ENCODE assay signal across 17 cellular contexts in genomic region chr1:36657826-36658225, GRCh38.
"Had no signal": no experiment of that assay in that cellular context is flagged by ENCODE, and none has a peak within 500 bp of the region (broad histone marks: within the 10 kb centered on the region; RNA-seq: fewer than 3 reads in every experiment).

No MANE protein-coding gene starts in this region.

- H3K27me3 ChIP-seq: right atrium auricular region, testis, tibial nerve, vagina had no signal

- ATAC-seq: effector memory CD8-positive, alpha-beta T cell; heart left ventricle; left colon; left ventricle myocardium superior; mucosa of descending colon; naive thymus-derived CD8-positive, alpha-beta T cell; upper lobe of right lung had no signal

- H3K4me3 ChIP-seq: esophagus squamous epithelium, heart left ventricle, lung, mucosa of descending colon, right atrium auricular region, smooth muscle cell, testis, tibial nerve, upper lobe of right lung, vagina had no signal

- H3K9me3 ChIP-seq: esophagus squamous epithelium, heart left ventricle, mucosa of descending colon, right atrium auricular region, testis, tibial nerve, upper lobe of right lung, vagina had no signal

- DNase-seq: effector memory CD8-positive, alpha-beta T cell; esophagus squamous epithelium; foreskin fibroblast; heart left ventricle; left colon; left ventricle myocardium superior; mucosa of descending colon; naive thymus-derived CD8-positive, alpha-beta T cell; stimulated activated CD4-positive, alpha-beta T cell treated with anti-CD3 and anti-CD28 coated beads, Interleukin-2, amount 100 ng/mL, for 48 hours; stimulated activated naive CD4-positive, alpha-beta T cell treated with Interleukin-2 at 50 U/mL for 16 hours; testis; upper lobe of right lung had no signal

- H3K4me1 ChIP-seq: esophagus squamous epithelium, right atrium auricular region, testis, upper lobe of right lung, vagina had no signal

- H3K36me3 ChIP-seq: esophagus squamous epithelium, heart left ventricle, right atrium auricular region, tibial nerve, upper lobe of right lung, vagina had no signal

- H3K27ac ChIP-seq: esophagus squamous epithelium, heart left ventricle, right atrium auricular region, testis, tibial nerve, upper lobe of right lung, vagina had no signal

- H3K4me2 ChIP-seq: smooth muscle cell had no signal
